Comparison of ENCODE assay signal across 23 cellular contexts in genomic region chr10:43054593-43054992, GRCh38. TPM values are rescaled to one million over a fixed set of nuclear protein-coding genes. Genes with fewer than 3 reads are reported as not detected.
DNase-seq lines count a peak whose midpoint lies in the region; ATAC-seq and TF ChIP-seq lines count a peak whose summit lies in the region.
"Had no signal": no experiment of that assay in that cellular context is flagged by ENCODE, and none has a peak within 500 bp of the region (broad histone marks: within the 10 kb centered on the region; RNA-seq: fewer than 3 reads in every experiment).

No MANE protein-coding gene starts in this region.

- TF ChIP-seq CTCF in coronary artery (IDR thresholded peaks at IDR 0.05) (no peak), spleen (IDR thresholded peaks at IDR 0.05 in 8 of 11, conservative IDR thresholded peaks at IDR 0.05 in 3 of 11) (no peak)

- H3K9ac ChIP-seq in BLaER1: no peak overlapping the region

- ATAC-seq in GM18520 (IDR thresholded peaks at IDR 0.05; ENCODE audit: unreplicated experiment): no peak
- ATAC-seq: CD8-positive, alpha-beta T cell had no signal

- H3K9me3 ChIP-seq in BLaER1 (0 out of 2 replicates have a peak, but pooled peaks cover 8% of the 10 kb centered on the region), spleen (no peaks in the 10 kb centered on the region)
- H3K9me3 ChIP-seq: Caco-2, Peyer's patch had no signal

- no peaks in the 10 kb centered on the region for H3K4me1 Mint-ChIP-seq in activated naive CD4-positive, alpha-beta T cell treated with anti-CD3 and anti-CD28 coated beads, Interleukin-2, amount 10 ng/mL, durations not matched to agents 7 days and 5 days

- H3K27me3 ChIP-seq in BLaER1 (no peaks in the 10 kb centered on the region), spleen (replicated peaks in 1 of 7) (peaks cover 0 to 47% (median 0%) of the 10 kb centered on the region in 7 donors)
- H3K27me3 ChIP-seq: Peyer's patch had no signal

- no peaks in the 10 kb centered on the region for H3K36me3 Mint-ChIP-seq in activated naive CD4-positive, alpha-beta T cell treated with anti-CD3 and anti-CD28 coated beads, Interleukin-2, amount 10 ng/mL, durations not matched to agents 7 days and 5 days
- H3K36me3 Mint-ChIP-seq: CD8-positive, alpha-beta T cell had no signal

- no peak overlapping the region for H3K27ac Mint-ChIP-seq in activated naive CD4-positive, alpha-beta T cell treated with anti-CD3 and anti-CD28 coated beads, Interleukin-2, amount 10 ng/mL, durations not matched to agents 7 days and 5 days
- H3K27ac Mint-ChIP-seq: CD8-positive, alpha-beta T cell had no signal

- H3K27ac ChIP-seq in BLaER1 (0 out of 2 replicates have a peak overlapping the region, but pooled peaks have one; percentile 2), coronary artery (no peak overlapping the region), spleen (no peak overlapping the region)
- H3K27ac ChIP-seq: HL-60, Peyer's patch had no signal

- CTCF ChIA-PET in activated naive CD4-positive, alpha-beta T cell treated with anti-CD3 and anti-CD28 coated beads, Interleukin-2, amount 10 ng/mL, durations not matched to agents 7 days and 5 days (lab: Charles Lee): no interaction called here

- no peak overlapping the region for H3K4me3 Mint-ChIP-seq in activated naive CD4-positive, alpha-beta T cell treated with anti-CD3 and anti-CD28 coated beads, Interleukin-2, amount 10 ng/mL, durations not matched to agents 7 days and 5 days
- H3K4me3 Mint-ChIP-seq: CD8-positive, alpha-beta T cell had no signal

- H3K4me2 ChIP-seq in BLaER1: no peak overlapping the region

- 68 to 84% (median 79%) methylated on average over 3 of the region's 3 CpGs for WGBS in spleen, 5 donors

- H3K4me1 ChIP-seq in BLaER1 (peaks cover 51% of the 10 kb centered on the region), spleen (no peaks in the 10 kb centered on the region)
- H3K4me1 ChIP-seq: Caco-2, Peyer's patch had no signal

- H3K36me3 ChIP-seq in BLaER1 (no peaks in the 10 kb centered on the region), spleen (no peaks in the 10 kb centered on the region)
- H3K36me3 ChIP-seq: Peyer's patch had no signal

- no peaks in the 10 kb centered on the region for H4K20me1 ChIP-seq in BLaER1

- intact Hi-C loops in spleen (cut with DNase I; ENCODE audit: low total_unique reads): no loop called here

- H3K4me3 ChIP-seq in BLaER1 (no peak overlapping the region), coronary artery (no peak overlapping the region), spleen (no peak overlapping the region)
- H3K4me3 ChIP-seq: Peyer's patch had no signal

- no peaks in the 10 kb centered on the region for H3K9me3 Mint-ChIP-seq in activated naive CD4-positive, alpha-beta T cell treated with anti-CD3 and anti-CD28 coated beads, Interleukin-2, amount 10 ng/mL, durations not matched to agents 7 days and 5 days
- H3K9me3 Mint-ChIP-seq: CD8-positive, alpha-beta T cell had no signal

- in situ Hi-C loops in ACHN (cut with HindIII; ENCODE audit: low pct_ligation_motif_present, low pct_unique_long_range_greater_than_20kb, low sequenced_read_pairs): no loop called here

- no peak for TF ChIP-seq POLR2A in spleen (IDR thresholded peaks at IDR 0.05)

- H3K27me3 Mint-ChIP-seq in activated naive CD4-positive, alpha-beta T cell treated with anti-CD3 and anti-CD28 coated beads, Interleukin-2, amount 10 ng/mL, durations not matched to agents 7 days and 5 days: peaks cover 46% of the 10 kb centered on the region

- peak; percentile 8 for DNase-seq in activated naive CD4-positive, alpha-beta T cell treated with anti-CD3 and anti-CD28 coated beads, Interleukin-2, amount 10 ng/mL, durations not matched to agents 7 days and 5 days
- no peak for DNase-seq in activated naive CD4-positive, alpha-beta T cell treated with anti-CD3 and anti-CD28 coated beads, Interleukin-2, amount 50 U/mL, for 16 hours
- DNase-seq in coronary artery (ENCODE audit: low spot score): peak; percentile 33
- DNase-seq in spleen: peak; percentile 59
- DNase-seq in ACHN: no peak
- DNase-seq in activated CD8-positive, alpha-beta memory T cell treated with anti-CD3 and anti-CD28 coated beads, Interleukin-2, amount 50 U/mL, for 48 hours: no peak
- DNase-seq: 8988T; CD8-positive, alpha-beta T cell; EL; GF-D8; NCI-H1092 treated with DMSO at 0.1 percent for 48 hours; NCI-H1436; NCI-H187; NCI-H2081 treated with DMSO at 0.1 percent for 48 hours; NCI-H2171; NCI-H226; NCI-H510A; NCI-H69; Peyer's patch had no signal

RNA-seq across cellular contexts. Expression of gene RET, which starts 22.3 kb away (rescaled TPM):
- total RNA-seq in spleen: under 1 TPM in 5 of 7 donors, not detected in 2; 0.30 to 0.54 (median 0.34) TPM
- polyA plus RNA-seq in spleen: under 1 TPM; 0.02 to 0.11 (median 0.10) TPM
- total RNA-seq: Caco-2; CD8-positive, alpha-beta T cell had no signal

Comparison
In these comparisons a context has a peak if more than half of its experiments do, and no peak if none do; other contexts are left out.
1. DNase-seq: peak in activated naive CD4-positive, alpha-beta T cell treated with anti-CD3 and anti-CD28 coated beads, Interleukin-2, amount 10 ng/mL, durations not matched to agents 7 days and 5 days (single experiment), coronary artery (single experiment) and spleen (single experiment); none in activated naive CD4-positive, alpha-beta T cell treated with anti-CD3 and anti-CD28 coated beads, Interleukin-2, amount 50 U/mL, for 16 hours (single experiment), ACHN (single experiment) and activated CD8-positive, alpha-beta memory T cell treated with anti-CD3 and anti-CD28 coated beads, Interleukin-2, amount 50 U/mL, for 48 hours (single experiment).